Comparison of ENCODE assay signal across 10 cellular contexts in genomic region chr5:179343021-179343781, GRCh38.
DNase-seq lines count a peak whose midpoint lies in the region; ATAC-seq lines count a peak whose summit lies in the region.
"Had no signal": no experiment of that assay in that cellular context is flagged by ENCODE, and none has a peak within 500 bp of the region (broad histone marks: within the 10 kb centered on the region; RNA-seq: fewer than 3 reads in every experiment).

No MANE protein-coding gene starts in this region.

- H3K4me3 ChIP-seq in iPS-15b (ENCODE audit: low read depth, low read length) = peak overlapping the region; percentile 70
- H3K4me3 ChIP-seq in skeletal muscle cell (ENCODE audit: low read depth, low read length) = peak overlapping the region; percentile 89

- no peaks in the 10 kb centered on the region for H3K36me3 Mint-ChIP-seq in activated naive CD8-positive, alpha-beta T cell treated with anti-CD3 and anti-CD28 coated beads, Interleukin-2, amount 50 U/mL, for 24 hours (ENCODE audit: low read depth)

- no peak for ATAC-seq in activated naive CD8-positive, alpha-beta T cell treated with anti-CD3 and anti-CD28 coated beads, Interleukin-2, amount 50 U/mL, for 24 hours

- H3K27me3 ChIP-seq in iPS-15b (ENCODE audit: control insufficient read depth, insufficient read depth, low read length) = peaks cover 44% of the 10 kb centered on the region

- H3K4me1 ChIP-seq in ES-I3 (ENCODE audit: insufficient read depth, low read length) (peaks cover 4% of the 10 kb centered on the region; the same call in 1 of the 2 replicates), iPS-15b (ENCODE audit: control insufficient read depth, insufficient read depth, low read length) (peaks cover 5% of the 10 kb centered on the region)

- peaks cover 4% of the 10 kb centered on the region for H3K4me1 Mint-ChIP-seq in activated naive CD8-positive, alpha-beta T cell treated with anti-CD3 and anti-CD28 coated beads, Interleukin-2, amount 50 U/mL, for 24 hours

- H3K36me3 ChIP-seq in ES-I3 (ENCODE audit: insufficient read depth, low read length) (no peaks in the 10 kb centered on the region), iPS-15b (ENCODE audit: control insufficient read depth, insufficient read depth, low read length) (no peaks in the 10 kb centered on the region)

- H3K9ac ChIP-seq in ES-I3 (ENCODE audit: low read depth, low read length) (peak overlapping the region; percentile 58), iPS-15b (ENCODE audit: low read depth, low read length) (peak overlapping the region; percentile 16)

- H3K9me3 ChIP-seq in ES-I3 (ENCODE audit: control insufficient read depth, insufficient read depth, low read length) (no peaks in the 10 kb centered on the region), iPS-15b (ENCODE audit: control insufficient read depth, insufficient read depth, low read length) (no peaks in the 10 kb centered on the region)

- no peaks in the 10 kb centered on the region for H3K9me3 Mint-ChIP-seq in activated naive CD8-positive, alpha-beta T cell treated with anti-CD3 and anti-CD28 coated beads, Interleukin-2, amount 50 U/mL, for 24 hours

- in situ Hi-C loops in ACHN (cut with HindIII; ENCODE audit: low pct_ligation_motif_present, low pct_unique_long_range_greater_than_20kb, low sequenced_read_pairs) = no loop called here

- no peak overlapping the region for H3K27ac Mint-ChIP-seq in activated naive CD8-positive, alpha-beta T cell treated with anti-CD3 and anti-CD28 coated beads, Interleukin-2, amount 50 U/mL, for 24 hours

- no peak for DNase-seq in activated naive CD8-positive, alpha-beta T cell treated with anti-CD3 and anti-CD28 coated beads, Interleukin-2, amount 50 U/mL, for 24 hours
- DNase-seq in skeletal muscle cell (ENCODE audit: low read depth) (no peak), NCI-H2196 treated with DMSO at 0.1 percent for 48 hours (lab: John Stamatoyannopoulos, UW; ENCODE audit: unreplicated experiment) (no peak), ACHN (no peak), COLO829 (ENCODE audit: low spot score) (no peak), cerebellar nuclear complex (lab: John Stamatoyannopoulos, UW) (no peak)
- DNase-seq: activated CD4-positive, alpha-beta T cell treated with anti-CD3 and anti-CD28 coated beads, Interleukin-2, amount 50 U/mL, for 1 hour; effector CD4-positive, alpha-beta T cell had no signal

- H3K27me3 Mint-ChIP-seq in activated naive CD8-positive, alpha-beta T cell treated with anti-CD3 and anti-CD28 coated beads, Interleukin-2, amount 50 U/mL, for 24 hours = peaks cover 47% of the 10 kb centered on the region

- H3K4me3 Mint-ChIP-seq in activated naive CD8-positive, alpha-beta T cell treated with anti-CD3 and anti-CD28 coated beads, Interleukin-2, amount 50 U/mL, for 24 hours = peak overlapping the region; percentile 20
